ENCODE assay signal across 8 cellular contexts in genomic region chr1:15620155-15620545, GRCh38. TPM values are rescaled to one million over a fixed set of nuclear protein-coding genes. Genes with fewer than 3 reads are reported as not detected.
DNase-seq lines count a peak whose midpoint lies in the region; ATAC-seq and TF ChIP-seq lines count a peak whose summit lies in the region.

No MANE protein-coding gene starts in this region.

- peaks cover 21% of the 10 kb centered on the region for H3K4me1 Mint-ChIP-seq in endothelial cell (ENCODE audit: unreplicated experiment)

- peaks cover 78% of the 10 kb centered on the region for H3K79me2 ChIP-seq in OCI-LY7 (ENCODE audit: insufficient read depth, low read depth, low read length)
- peaks cover 28% of the 10 kb centered on the region for H3K79me2 ChIP-seq in parathyroid adenoma

- in situ Hi-C loops in G401 (cut with HindIII; ENCODE audit: low sequenced_read_pairs) (no loop called here), GM13977 (cut with MboI; ENCODE audit: low pct_unique_long_range_greater_than_20kb, low sequenced_read_pairs, unreplicated experiment) (no loop called here)

- no peak for ATAC-seq in GM18498 (IDR thresholded peaks at IDR 0.05; ENCODE audit: unreplicated experiment)

- H3K9me3 ChIP-seq in OCI-LY7 (ENCODE audit: low read length), result no peaks in the 10 kb centered on the region
- no peaks in the 10 kb centered on the region for H3K9me3 ChIP-seq in parathyroid adenoma (ENCODE audit: control insufficient read depth, low read length)

- H3K36me3 Mint-ChIP-seq in endothelial cell (ENCODE audit: low read depth, unreplicated experiment), result peaks cover 5% of the 10 kb centered on the region

- H3K27me3 ChIP-seq in parathyroid adenoma (ENCODE audit: control insufficient read depth, insufficient read depth, low read length), result no peaks in the 10 kb centered on the region

- intact Hi-C loops in OCI-LY7 (cut with micrococcal nuclease; ENCODE audit: unreplicated experiment), result no loop called here

- no peak overlapping the region for H3K9ac ChIP-seq in parathyroid adenoma

- H3K36me3 ChIP-seq in OCI-LY7 (ENCODE audit: insufficient read depth, low read length), result peaks cover 36% of the 10 kb centered on the region
- no peaks in the 10 kb centered on the region for H3K36me3 ChIP-seq in parathyroid adenoma (ENCODE audit: control insufficient read depth, insufficient read depth, low read length)

- TF ChIP-seq CTCF in OCI-LY7 (conservative IDR thresholded peaks at IDR 0.05; ENCODE audit: low read length) (no peak), endothelial cell (IDR thresholded peaks at IDR 0.05; ENCODE audit: unreplicated experiment) (no peak), parathyroid adenoma (IDR thresholded peaks at IDR 0.05) (no peak), GM13977 (IDR thresholded peaks at IDR 0.05; ENCODE audit: extremely low read depth, insufficient read depth, missing control alignments) (no peak)

- peak overlapping the region; percentile 18 for H3K4me2 ChIP-seq in OCI-LY7 (ENCODE audit: low read length)
- H3K4me2 ChIP-seq in parathyroid adenoma (ENCODE audit: low read length), result peak overlapping the region; percentile 55

- no peak overlapping the region for H3K4me3 ChIP-seq in OCI-LY7 (ENCODE audit: low read depth, low read length, poor library complexity, severe bottlenecking)
- no peak overlapping the region for H3K4me3 ChIP-seq in parathyroid adenoma (ENCODE audit: low read depth, low read length)

- no peak overlapping the region for H3K27ac Mint-ChIP-seq in endothelial cell (ENCODE audit: unreplicated experiment)

- H3K27me3 Mint-ChIP-seq in endothelial cell (ENCODE audit: unreplicated experiment), result peaks cover 14% of the 10 kb centered on the region

- POLR2A ChIA-PET in OCI-LY7 (lab: Charles Lee), result interaction anchor here (1.0 kb wide), 1 partner anchor 45 kb away, joined by 3 read pairs; no protein-coding TSS in a partner anchor

- DNase-seq in ELR (ENCODE audit: low read depth) (peak; percentile 89), OCI-LY7 (ENCODE audit: low spot score) (no peak), endothelial cell (ENCODE audit: low spot score) (no peak), G401 (ENCODE audit: low spot score) (no peak), GM13977 (ENCODE audit: low spot score) (no peak), DMS153 (lab: John Stamatoyannopoulos, UW) (no peak)

- H3K4me1 ChIP-seq in OCI-LY7 (ENCODE audit: insufficient read depth, low read length, poor library complexity, severe bottlenecking) (peaks cover 28% of the 10 kb centered on the region), parathyroid adenoma (peaks cover 16% of the 10 kb centered on the region)

- no peaks in the 10 kb centered on the region for H3K9me2 ChIP-seq in OCI-LY7 (ENCODE audit: insufficient read depth, low read length)

- BruUV-seq in OCI-LY7 (replicated peaks; lab: Mats Ljungman, UMichigan), result TSS peak; percentile 6

- H3K9me3 Mint-ChIP-seq in endothelial cell (ENCODE audit: unreplicated experiment), result no peaks in the 10 kb centered on the region

- H4K20me1 ChIP-seq in OCI-LY7 (ENCODE audit: insufficient read depth, low read length), result peaks cover 12% of the 10 kb centered on the region

- H3K4me3 Mint-ChIP-seq in endothelial cell (ENCODE audit: unreplicated experiment), result peak overlapping the region; percentile 5

- CTCF ChIA-PET in OCI-LY7 (lab: Charles Lee; ENCODE audit: unreplicated experiment), result no interaction called here

- H2AFZ ChIP-seq in OCI-LY7 (ENCODE audit: low read length) (no peak overlapping the region), parathyroid adenoma (no peak overlapping the region)

- no peak overlapping the region for H3K27ac ChIP-seq in OCI-LY7 (ENCODE audit: low read depth, low read length, poor library complexity, severe bottlenecking)
- peak overlapping the region; percentile 88 for H3K27ac ChIP-seq in parathyroid adenoma

RNA-seq across cellular contexts. Expression of gene DDI2, which starts 2.9 kb away (rescaled TPM):
- 23.5 and 29.6 TPM in 2 replicates for total RNA-seq in OCI-LY7 (2014; rRNA removed; shearing (Covaris generic))
- total RNA-seq in OCI-LY7 (2022) (34.7 and 40.8 TPM in 2 replicates), endothelial cell (ENCODE audit: unreplicated experiment) (24.0 TPM)
- total RNA-seq in G401 (2014; rRNA removed; shearing (Covaris generic)), result 6.5 and 9.9 TPM in 2 replicates

RNA-seq across cellular contexts. Expression of gene AGMAT, which starts 35.3 kb away (rescaled TPM):
- 0.15 and 0.54 TPM in 2 replicates for total RNA-seq in OCI-LY7 (2014; rRNA removed; shearing (Covaris generic))
- 0.29 and 0.39 TPM in 2 replicates for total RNA-seq in OCI-LY7 (2022)
- total RNA-seq in endothelial cell (ENCODE audit: unreplicated experiment), result 0.18 TPM
- 2.0 and 2.6 TPM in 2 replicates for total RNA-seq in G401 (2014; rRNA removed; shearing (Covaris generic))
